ENCODE assay signal across 8 cellular contexts in the genomic region with DNA sequence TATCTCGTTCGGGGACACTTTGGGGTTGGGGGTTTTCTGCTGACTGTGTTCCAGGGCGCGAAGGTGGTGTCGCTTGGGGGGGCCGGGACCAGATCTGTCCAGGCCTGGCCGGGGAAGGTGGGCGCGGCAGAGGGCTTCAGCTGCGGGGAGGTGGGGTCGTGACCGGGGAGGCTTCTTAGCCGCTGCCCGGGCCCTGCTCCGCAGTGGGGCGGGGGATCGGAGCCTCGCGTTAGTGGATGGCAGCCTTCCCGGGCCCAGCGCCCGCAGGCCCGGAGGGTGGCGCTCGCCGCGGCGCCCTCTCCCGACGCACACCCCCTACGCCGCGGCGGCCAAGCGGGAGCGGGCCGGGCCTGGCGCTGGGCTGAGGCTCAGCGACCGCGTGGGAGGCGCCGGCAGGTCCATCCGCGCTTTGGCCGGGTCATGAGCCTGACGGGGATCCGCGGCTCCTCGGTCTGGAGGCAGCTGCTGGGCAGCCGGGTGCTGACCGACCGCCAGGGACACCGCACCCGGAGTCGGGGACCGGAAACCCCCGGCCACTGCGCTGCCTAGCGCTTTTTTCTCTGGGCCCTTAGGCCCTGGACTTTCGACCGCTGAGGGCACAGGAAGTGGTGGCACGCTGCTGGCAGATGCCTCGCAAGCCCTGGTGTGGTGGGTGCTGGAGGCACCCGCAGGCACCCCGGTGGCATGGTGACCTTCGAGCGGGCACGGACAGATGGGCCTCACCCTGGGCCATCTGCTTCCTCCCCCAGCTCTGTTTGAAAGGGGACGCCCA. TPM values are rescaled to one million over a fixed set of nuclear protein-coding genes. Genes with fewer than 3 reads are reported as not detected.
A peak's percentile ranks its signal among the peaks of the same experiment; 100 is the strongest.
DNase-seq lines count a peak whose midpoint lies in the region; ATAC-seq and TF ChIP-seq lines count a peak whose summit lies in the region.

No MANE protein-coding gene starts in this region.

- POLR2A ChIA-PET in HEK293T (lab: Yijun Ruan, JAX) = interaction anchor here (0.7 to 2.8 kb wide), 4 partner anchors 11 to 190 kb away, joined by 3 to 14 read pairs (median 4); no protein-coding TSS in a partner anchor

- TF ChIP-seq POLR2A in Raji (IDR thresholded peaks at IDR 0.05; ENCODE audit: insufficient read depth, low read depth, low read length) = 0 out of 2 replicates have a peak, but pooled peaks have one; percentile 25

- H3K4me3 Mint-ChIP-seq in brain = peak overlapping the region; percentile 87 to 96 (median 91)

- DNase-seq in HEK293T (ENCODE audit: extremely low spot score) (peak; percentile 60), iPS-NIHi11 (ENCODE audit: low spot score) (peak; percentile 53), NCI-H2107 (lab: John Stamatoyannopoulos, UW) (no peak)

- CTCF ChIA-PET in HEK293T (lab: Yijun Ruan, JAX) = interaction anchor here (1.2 to 1.7 kb wide), 3 partner anchors 13 to 69 kb away, joined by 4 to 13 read pairs (median 5); no protein-coding TSS in a partner anchor

- H3K4me1 ChIP-seq in ES-I3 (ENCODE audit: insufficient read depth, low read length) = peaks cover 26% of the 10 kb centered on the region
- peaks cover 41% of the 10 kb centered on the region for H3K4me1 ChIP-seq in skeletal muscle satellite cell (ENCODE audit: control insufficient read depth, insufficient read depth, low read length)

- ATAC-seq in HG03457 (IDR thresholded peaks at IDR 0.05; ENCODE audit: unreplicated experiment) = no peak

- no peaks in the 10 kb centered on the region for H3K9me3 Mint-ChIP-seq in brain

- peak overlapping the region; percentile 87 to 96 (median 92) for H3K27ac Mint-ChIP-seq in brain

- no peaks in the 10 kb centered on the region for H3K27me3 ChIP-seq in skeletal muscle satellite cell (ENCODE audit: control insufficient read depth, insufficient read depth, low read length)

- H3K36me3 ChIP-seq in ES-I3 (ENCODE audit: insufficient read depth, low read length) (no peaks in the 10 kb centered on the region), skeletal muscle satellite cell (ENCODE audit: insufficient read depth, low read length) (peaks cover 9% of the 10 kb centered on the region)

- peaks cover 20% of the 10 kb centered on the region for H3K36me3 Mint-ChIP-seq in brain

- H3K4me2 ChIP-seq in skeletal muscle satellite cell (ENCODE audit: low read length) = peak overlapping the region; percentile 100

- H3K9ac ChIP-seq in ES-I3 (ENCODE audit: low read depth, low read length) (peak overlapping the region; percentile 66), skeletal muscle satellite cell (ENCODE audit: low read depth, low read length) (peak overlapping the region; percentile 90)

- TF ChIP-seq CTCF in brain (conservative IDR thresholded peaks at IDR 0.05) = peak; percentile 23 to 52

- peaks cover 72% of the 10 kb centered on the region for H3K4me1 Mint-ChIP-seq in brain

- H3K9me3 ChIP-seq in ES-I3 (ENCODE audit: control insufficient read depth, insufficient read depth, low read length) (no peaks in the 10 kb centered on the region), skeletal muscle satellite cell (replicated peaks; ENCODE audit: low read length) (no peaks in the 10 kb centered on the region)

- H3K27me3 Mint-ChIP-seq in brain = peaks cover 12% of the 10 kb centered on the region

- H3K4me3 ChIP-seq in skeletal muscle satellite cell (ENCODE audit: low read length) = peak overlapping the region; percentile 88

TF ChIP-seq in HEK293T, 16 proteins besides CTCF, POLR2A, EP300 and RAD21:
- peak; percentile 44; the same call in 1 of the 2 replicates for TF ChIP-seq LEF1 (IDR thresholded peaks at IDR 0.05; ENCODE audit: borderline replicate concordance)
- TF ChIP-seq SUZ12 (IDR thresholded peaks at IDR 0.05) = no peak

RNA-seq across cellular contexts. Expression of gene AGAP3, which starts 1.2 kb away (rescaled TPM):
- polyA plus RNA-seq in brain (ENCODE audit: insufficient read depth, low read depth, low replicate concordance) = 221 TPM
- 60.1 and 66.2 TPM in 2 replicates for total RNA-seq in skeletal muscle satellite cell (2012; rRNA removed)

RNA-seq across cellular contexts. Expression of gene TMUB1, which starts 4.1 kb away (rescaled TPM):
- 80.0 TPM for polyA plus RNA-seq in brain (ENCODE audit: insufficient read depth, low read depth, low replicate concordance)
- total RNA-seq in skeletal muscle satellite cell (2012; rRNA removed) = 18.8 and 25.1 TPM in 2 replicates

RNA-seq across cellular contexts. Expression of gene FASTK, which starts 6.8 kb away (rescaled TPM):
- 47.4 TPM for polyA plus RNA-seq in brain (ENCODE audit: insufficient read depth, low read depth, low replicate concordance)
- 58.3 and 85.2 TPM in 2 replicates for total RNA-seq in skeletal muscle satellite cell (2012; rRNA removed)

RNA-seq across cellular contexts. Expression of gene SLC4A2, which starts 28.0 kb away (rescaled TPM):
- polyA plus RNA-seq in brain (ENCODE audit: insufficient read depth, low read depth, low replicate concordance) = 84.5 TPM
- 54.8 and 77.8 TPM in 2 replicates for total RNA-seq in skeletal muscle satellite cell (2012; rRNA removed)

RNA-seq across cellular contexts. Expression of gene CDK5, which starts 29.7 kb away (rescaled TPM):
- 45.3 TPM for polyA plus RNA-seq in brain (ENCODE audit: insufficient read depth, low read depth, low replicate concordance)
- 15.7 and 18.1 TPM in 2 replicates for total RNA-seq in skeletal muscle satellite cell (2012; rRNA removed)
